23 cellular contexts compared by ENCODE assay signal in the genomic region with DNA sequence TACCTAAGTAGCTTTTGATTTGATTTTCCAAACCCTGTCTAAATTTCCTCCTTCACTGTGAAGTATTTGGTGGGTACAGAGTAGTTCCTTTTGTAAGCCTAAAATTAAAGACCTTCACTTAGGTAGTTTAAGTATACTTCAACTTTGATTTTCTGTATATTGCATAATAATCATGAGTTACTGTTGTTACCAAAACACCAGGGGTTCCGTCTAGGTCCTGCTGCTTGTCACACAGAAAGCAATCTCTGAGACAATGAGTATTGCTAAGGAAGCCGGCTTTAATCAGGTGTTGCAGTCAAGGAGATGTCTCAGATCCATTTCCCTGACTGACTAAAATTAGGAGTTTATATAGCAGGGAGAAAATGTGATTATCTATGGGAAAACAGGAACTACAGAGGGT. TPM values are rescaled to one million over a fixed set of nuclear protein-coding genes. Genes with fewer than 3 reads are reported as not detected.
DNase-seq lines count a peak whose midpoint lies in the region; ATAC-seq and TF ChIP-seq lines count a peak whose summit lies in the region.
"Had no signal": no experiment of that assay in that cellular context is flagged by ENCODE, and none has a peak within 500 bp of the region (broad histone marks: within the 10 kb centered on the region; RNA-seq: fewer than 3 reads in every experiment).

No MANE protein-coding gene starts in this region.

- H3K9me3 Mint-ChIP-seq in CD14-positive monocyte (no peaks in the 10 kb centered on the region), WTC11 (no peaks in the 10 kb centered on the region), memory B cell (no peaks in the 10 kb centered on the region)
- H3K9me3 Mint-ChIP-seq: CD4-positive, alpha-beta T cell had no signal

- no peaks in the 10 kb centered on the region for H3K9me3 ChIP-seq in HUES6 (ENCODE audit: control insufficient read depth, insufficient read depth, low read depth, low read length)
- H3K9me3 ChIP-seq: A549, BE2C, MG63, SJSA1 had no signal

- POLR2A ChIA-PET in WTC11 (lab: Charles Lee) = no interaction called here

- H3K4me1 ChIP-seq in HUES6 (ENCODE audit: control insufficient read depth, insufficient read depth, low read length) = peaks cover 15% of the 10 kb centered on the region
- H3K4me1 ChIP-seq: SJSA1 had no signal

- H3K36me3 ChIP-seq in HUES6 (ENCODE audit: control insufficient read depth, insufficient read depth, low read length) = no peaks in the 10 kb centered on the region
- H3K36me3 ChIP-seq: BE2C, MG63, SJSA1 had no signal

- no peak overlapping the region for H3K4me3 ChIP-seq in HUES6 (ENCODE audit: low read depth, low read length)
- H3K4me3 ChIP-seq: A549, GM23248, MG63, SJSA1 had no signal

- H3K4me1 Mint-ChIP-seq in CD14-positive monocyte (peaks cover 26% of the 10 kb centered on the region), WTC11 (peaks cover 22% of the 10 kb centered on the region), memory B cell (peaks cover 11% of the 10 kb centered on the region)

- CTCF ChIA-PET in WTC11 (lab: Charles Lee) = interaction anchor here (0.9 to 2.1 kb wide), 2 partner anchors 317 to 401 kb away, joined by 3 to 5 read pairs; no protein-coding TSS in a partner anchor

- ATAC-seq in WTC11 (peak; percentile 57; the same call in 1 of the 2 replicates), memory B cell (ENCODE audit: low read depth) (no peak), GM18511 (IDR thresholded peaks at IDR 0.05; ENCODE audit: unreplicated experiment) (no peak)
- ATAC-seq: A549, Right ventricle myocardium inferior had no signal

- H3K9ac ChIP-seq in HUES6 (ENCODE audit: low read length) = no peak overlapping the region
- H3K9ac ChIP-seq: GM23248 had no signal

- no peak for DNase-seq in CD14-positive monocyte (ENCODE audit: low spot score)
- no peak for DNase-seq in WTC11 (ENCODE audit: low spot score)
- DNase-seq in memory B cell (ENCODE audit: low spot score in 2 of 2) = no peak
- DNase-seq in stimulated activated CD4-positive, alpha-beta T cell treated with anti-CD3 and anti-CD28 coated beads, Interleukin-4, amount 100 ng/mL, for 1 hour = no peak
- DNase-seq in C1 segment of cervical spinal cord (lab: John Stamatoyannopoulos, UW) = no peak
- DNase-seq in NCI-H345 treated with DMSO at 0.1 percent for 48 hours (lab: John Stamatoyannopoulos, UW; ENCODE audit: unreplicated experiment) = no peak
- DNase-seq: BE2C; CD4-positive, alpha-beta T cell; COR-L47; DMS79; GM23248; HCEC 1CT; MG63; NCI-H187 treated with DMSO at 0.1 percent for 48 hours; NCI-H2107; NCI-H345; NCI-H524 treated with DMSO at 0.1 percent for 48 hours; OCI-M1 had no signal

- H3K4me3 Mint-ChIP-seq in CD14-positive monocyte = no peak overlapping the region
- no peak overlapping the region for H3K4me3 Mint-ChIP-seq in WTC11
- no peak overlapping the region for H3K4me3 Mint-ChIP-seq in memory B cell
- H3K4me3 Mint-ChIP-seq: CD4-positive, alpha-beta T cell had no signal

- H3K27ac Mint-ChIP-seq in CD14-positive monocyte (peak overlapping the region in 4 of 7 donors; percentile 35 to 74 (median 58)), WTC11 (no peak overlapping the region; the same call in 1 of the 2 replicates), memory B cell (peak overlapping the region; percentile 8)
- H3K27ac Mint-ChIP-seq: CD4-positive, alpha-beta T cell had no signal

- H3K27me3 Mint-ChIP-seq in CD14-positive monocyte (ENCODE audit: low read depth in 3 of 3) (peaks cover 0 to 3% (median 0%) of the 10 kb centered on the region in 3 donors), WTC11 (ENCODE audit: low read depth) (no peaks in the 10 kb centered on the region), memory B cell (no peaks in the 10 kb centered on the region)
- H3K27me3 Mint-ChIP-seq: CD4-positive, alpha-beta T cell had no signal

- no peaks in the 10 kb centered on the region for H3K27me3 ChIP-seq in HUES6 (ENCODE audit: control insufficient read depth, insufficient read depth, low read length)
- H3K27me3 ChIP-seq: BE2C, MG63, SJSA1 had no signal

- intact Hi-C loops in CD14-positive monocyte (cut with micrococcal nuclease) = no loop called here

- H3K36me3 Mint-ChIP-seq in CD14-positive monocyte (peaks cover 4 to 8% of the 10 kb centered on the region in 2 donors), WTC11 (no peaks in the 10 kb centered on the region), memory B cell (no peaks in the 10 kb centered on the region)

- H3K27ac ChIP-seq in HUES6 (ENCODE audit: low read depth, low read length) = 0 out of 2 replicates have a peak overlapping the region, but pooled peaks have one; percentile 14
- H3K27ac ChIP-seq: A549, GM23248, SJSA1 had no signal

- TF ChIP-seq CTCF in CD14-positive monocyte (IDR thresholded peaks at IDR 0.05) = no peak
- TF ChIP-seq CTCF in WTC11 (IDR thresholded peaks at IDR 0.05) = no peak

TF ChIP-seq in WTC11, 78 proteins besides CTCF, POLR2A, EP300 and RAD21:
- TF ChIP-seq, protein P1, sequence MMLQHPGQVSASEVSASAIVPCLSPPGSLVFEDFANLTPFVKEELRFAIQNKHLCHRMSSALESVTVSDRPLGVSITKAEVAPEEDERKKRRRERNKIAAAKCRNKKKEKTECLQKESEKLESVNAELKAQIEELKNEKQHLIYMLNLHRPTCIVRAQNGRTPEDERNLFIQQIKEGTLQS (CRISPR knock-in tag; conservative IDR thresholded peaks at IDR 0.05) = no peak
- no peak for TF ChIP-seq GTF2I (CRISPR knock-in tag; conservative IDR thresholded peaks at IDR 0.05)
- no peak for TF ChIP-seq ZNF416 (CRISPR knock-in tag; IDR thresholded peaks at IDR 0.05)
- TF ChIP-seq ATF1 (CRISPR knock-in tag; IDR thresholded peaks at IDR 0.05) = no peak
- TF ChIP-seq, protein P2, sequence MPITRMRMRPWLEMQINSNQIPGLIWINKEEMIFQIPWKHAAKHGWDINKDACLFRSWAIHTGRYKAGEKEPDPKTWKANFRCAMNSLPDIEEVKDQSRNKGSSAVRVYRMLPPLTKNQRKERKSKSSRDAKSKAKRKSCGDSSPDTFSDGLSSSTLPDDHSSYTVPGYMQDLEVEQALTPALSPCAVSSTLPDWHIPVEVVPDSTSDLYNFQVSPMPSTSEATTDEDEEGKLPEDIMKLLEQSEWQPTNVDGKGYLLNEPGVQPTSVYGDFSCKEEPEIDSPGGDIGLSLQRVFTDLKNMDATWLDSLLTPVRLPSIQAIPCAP (CRISPR knock-in tag; IDR thresholded peaks at IDR 0.05) = no peak
- TF ChIP-seq, protein P3, sequence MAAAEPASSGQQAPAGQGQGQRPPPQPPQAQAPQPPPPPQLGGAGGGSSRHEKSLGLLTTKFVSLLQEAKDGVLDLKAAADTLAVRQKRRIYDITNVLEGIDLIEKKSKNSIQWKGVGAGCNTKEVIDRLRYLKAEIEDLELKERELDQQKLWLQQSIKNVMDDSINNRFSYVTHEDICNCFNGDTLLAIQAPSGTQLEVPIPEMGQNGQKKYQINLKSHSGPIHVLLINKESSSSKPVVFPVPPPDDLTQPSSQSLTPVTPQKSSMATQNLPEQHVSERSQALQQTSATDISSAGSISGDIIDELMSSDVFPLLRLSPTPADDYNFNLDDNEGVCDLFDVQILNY (CRISPR knock-in tag; IDR thresholded peaks at IDR 0.05) = no peak
- TF ChIP-seq, protein P4, sequence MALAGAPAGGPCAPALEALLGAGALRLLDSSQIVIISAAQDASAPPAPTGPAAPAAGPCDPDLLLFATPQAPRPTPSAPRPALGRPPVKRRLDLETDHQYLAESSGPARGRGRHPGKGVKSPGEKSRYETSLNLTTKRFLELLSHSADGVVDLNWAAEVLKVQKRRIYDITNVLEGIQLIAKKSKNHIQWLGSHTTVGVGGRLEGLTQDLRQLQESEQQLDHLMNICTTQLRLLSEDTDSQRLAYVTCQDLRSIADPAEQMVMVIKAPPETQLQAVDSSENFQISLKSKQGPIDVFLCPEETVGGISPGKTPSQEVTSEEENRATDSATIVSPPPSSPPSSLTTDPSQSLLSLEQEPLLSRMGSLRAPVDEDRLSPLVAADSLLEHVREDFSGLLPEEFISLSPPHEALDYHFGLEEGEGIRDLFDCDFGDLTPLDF (CRISPR knock-in tag; IDR thresholded peaks at IDR 0.05) = no peak
- TF ChIP-seq, protein P5, sequence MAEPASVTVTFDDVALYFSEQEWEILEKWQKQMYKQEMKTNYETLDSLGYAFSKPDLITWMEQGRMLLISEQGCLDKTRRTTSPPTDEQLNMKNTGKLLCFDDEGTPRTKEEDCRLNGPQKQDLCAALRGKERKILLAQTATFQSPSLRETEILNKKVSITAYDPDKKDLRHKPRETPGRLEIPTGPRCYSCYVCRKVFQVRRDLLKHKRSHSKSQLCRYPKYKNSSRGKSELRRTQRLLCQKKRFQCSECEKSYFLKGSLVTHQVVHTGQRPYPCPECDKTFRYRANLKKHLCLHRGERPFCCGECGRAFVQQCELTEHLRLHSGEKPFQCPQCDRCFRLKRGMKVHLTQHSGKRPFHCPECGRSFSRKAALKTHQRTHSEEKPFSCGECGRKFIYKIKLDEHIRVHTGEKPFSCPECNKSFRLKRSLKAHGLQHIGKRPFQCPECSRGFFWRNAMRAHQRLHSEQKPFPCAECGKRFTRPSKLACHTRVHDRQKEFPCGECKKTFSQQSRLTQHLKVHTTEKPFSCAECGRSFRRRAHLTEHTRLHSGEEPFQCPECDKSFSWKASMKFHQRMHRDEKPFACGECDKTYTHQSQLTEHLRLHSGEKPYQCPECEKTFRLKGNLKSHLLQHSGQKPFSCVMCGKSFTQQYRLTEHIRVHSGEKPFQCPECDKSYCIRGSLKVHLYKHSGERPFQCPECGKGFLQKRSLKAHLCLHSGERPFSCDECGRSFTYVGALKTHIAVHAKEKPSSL (CRISPR knock-in tag; conservative IDR thresholded peaks at IDR 0.05) = no peak
- TF ChIP-seq, protein P6, sequence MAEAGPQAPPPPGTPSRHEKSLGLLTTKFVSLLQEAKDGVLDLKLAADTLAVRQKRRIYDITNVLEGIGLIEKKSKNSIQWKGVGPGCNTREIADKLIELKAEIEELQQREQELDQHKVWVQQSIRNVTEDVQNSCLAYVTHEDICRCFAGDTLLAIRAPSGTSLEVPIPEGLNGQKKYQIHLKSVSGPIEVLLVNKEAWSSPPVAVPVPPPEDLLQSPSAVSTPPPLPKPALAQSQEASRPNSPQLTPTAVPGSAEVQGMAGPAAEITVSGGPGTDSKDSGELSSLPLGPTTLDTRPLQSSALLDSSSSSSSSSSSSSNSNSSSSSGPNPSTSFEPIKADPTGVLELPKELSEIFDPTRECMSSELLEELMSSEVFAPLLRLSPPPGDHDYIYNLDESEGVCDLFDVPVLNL (CRISPR knock-in tag; IDR thresholded peaks at IDR 0.05; ENCODE audit: borderline replicate concordance, low read depth) = no peak
- TF ChIP-seq ZNF138 (CRISPR knock-in tag; conservative IDR thresholded peaks at IDR 0.05) = no peak
- no peak for TF ChIP-seq SMAD4 (CRISPR knock-in tag; IDR thresholded peaks at IDR 0.05)
- TF ChIP-seq HMGA2 (CRISPR knock-in tag; IDR thresholded peaks at IDR 0.05) = no peak
- TF ChIP-seq OVOL2 (CRISPR knock-in tag; IDR thresholded peaks at IDR 0.05; ENCODE audit: borderline replicate concordance) = no peak

RNA-seq across cellular contexts. Expression of a gene that starts 15.3 kb away (rescaled TPM):
- 10 to 100 TPM; 11.4 to 16.0 TPM for polyA plus RNA-seq in CD14-positive monocyte
- 15.2 to 17.4 TPM (median 15.8 TPM) in 3 replicates for total RNA-seq in WTC11 (2021)

RNA-seq across cellular contexts. Expression of a gene that starts 50.7 kb away (rescaled TPM):
- polyA plus RNA-seq in CD14-positive monocyte = 10 to 100 TPM; 17.5 to 18.3 TPM
- total RNA-seq in WTC11 (2021) = 38.6 to 41.7 TPM (median 40.2 TPM) in 3 replicates
